17 cellular contexts compared by ENCODE assay signal in the genomic region with DNA sequence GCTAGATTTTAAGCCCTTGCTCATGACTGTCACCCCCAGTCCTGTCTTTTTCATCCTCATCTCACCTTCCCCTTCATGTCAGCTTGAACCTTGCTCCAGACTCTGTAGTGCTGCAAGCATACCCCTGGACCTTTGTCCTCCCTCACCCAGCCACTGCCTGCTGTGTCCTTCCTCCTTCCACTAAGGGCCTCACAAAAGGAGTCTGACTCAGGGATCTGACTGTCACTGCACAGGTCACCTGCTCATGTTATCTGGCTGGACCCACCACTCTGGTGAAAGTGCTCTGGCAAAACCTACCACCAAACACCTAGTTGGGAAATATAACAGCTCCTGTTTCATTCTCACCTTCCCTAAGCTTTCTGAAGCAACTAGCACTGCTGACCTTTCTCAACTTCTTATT.
DNase-seq lines count a peak whose midpoint lies in the region; ATAC-seq and TF ChIP-seq lines count a peak whose summit lies in the region.
"Had no signal": no experiment of that assay in that cellular context is flagged by ENCODE, and none has a peak within 500 bp of the region (broad histone marks: within the 10 kb centered on the region; RNA-seq: fewer than 3 reads in every experiment).

No MANE protein-coding gene starts in this region.

- peaks cover 0 to 3% (median 0%) of the 10 kb centered on the region in 4 donors for H3K9me3 ChIP-seq in Peyer's patch
- H3K9me3 ChIP-seq: SK-N-SH had no signal

- peak; percentile 98 for ATAC-seq in left colon
- ATAC-seq in stimulated activated effector memory CD8-positive, alpha-beta T cell treated with anti-CD3 and anti-CD28 coated beads, Interleukin-12 subunit alpha, Interleukin-12 subunit beta, amount 100 ng/mL, for 72 hours: no peak
- ATAC-seq in HG03025 (IDR thresholded peaks at IDR 0.05; ENCODE audit: low FRiP score, unreplicated experiment): no peak
- ATAC-seq: Right ventricle myocardium inferior had no signal

- H3K27ac Mint-ChIP-seq in activated CD4-positive, alpha-beta T cell treated with anti-CD3 and anti-CD28 coated beads, Interleukin-2, amount 10 ng/mL, durations not matched to agents 24 days and 14 days: no peak overlapping the region
- H3K27ac Mint-ChIP-seq in stimulated activated effector memory CD8-positive, alpha-beta T cell treated with anti-CD3 and anti-CD28 coated beads, Interleukin-12 subunit alpha, Interleukin-12 subunit beta, amount 100 ng/mL, for 72 hours: peak overlapping the region; percentile 48
- no peak overlapping the region for H3K27ac Mint-ChIP-seq in glutamatergic neuron (ENCODE audit: unreplicated experiment)

- intact Hi-C loops in activated CD4-positive, alpha-beta T cell treated with anti-CD3 and anti-CD28 coated beads, Interleukin-2, amount 10 ng/mL, durations not matched to agents 24 days and 14 days (cut with micrococcal nuclease): no loop called here
- intact Hi-C loops in left colon (cut with DNase I, micrococcal nuclease): no loop called here

- peaks cover 2% of the 10 kb centered on the region for H3K9me3 Mint-ChIP-seq in activated CD4-positive, alpha-beta T cell treated with anti-CD3 and anti-CD28 coated beads, Interleukin-2, amount 10 ng/mL, durations not matched to agents 24 days and 14 days
- no peaks in the 10 kb centered on the region for H3K9me3 Mint-ChIP-seq in stimulated activated effector memory CD8-positive, alpha-beta T cell treated with anti-CD3 and anti-CD28 coated beads, Interleukin-12 subunit alpha, Interleukin-12 subunit beta, amount 100 ng/mL, for 72 hours
- peaks cover 10% of the 10 kb centered on the region for H3K9me3 Mint-ChIP-seq in glutamatergic neuron (ENCODE audit: unreplicated experiment)

- H3K4me1 Mint-ChIP-seq in activated CD4-positive, alpha-beta T cell treated with anti-CD3 and anti-CD28 coated beads, Interleukin-2, amount 10 ng/mL, durations not matched to agents 24 days and 14 days: peaks cover 7% of the 10 kb centered on the region
- peaks cover 5% of the 10 kb centered on the region for H3K4me1 Mint-ChIP-seq in stimulated activated effector memory CD8-positive, alpha-beta T cell treated with anti-CD3 and anti-CD28 coated beads, Interleukin-12 subunit alpha, Interleukin-12 subunit beta, amount 100 ng/mL, for 72 hours
- peaks cover 8% of the 10 kb centered on the region for H3K4me1 Mint-ChIP-seq in glutamatergic neuron (ENCODE audit: low read depth, unreplicated experiment)

- H3K27ac ChIP-seq in Peyer's patch: peak overlapping the region in 2 of 4 donors; percentile 44 to 70
- H3K27ac ChIP-seq: BLaER1 treated with 17β-estradiol and CSF1 and Interleukin-3, amounts not matched to agents 10 nM and 100 nM had no signal

- no peak for TF ChIP-seq POLR2A in Peyer's patch (IDR thresholded peaks at IDR 0.05)

- no peak for TF ChIP-seq CTCF in Peyer's patch (IDR thresholded peaks at IDR 0.05)
- TF ChIP-seq CTCF in glutamatergic neuron (IDR thresholded peaks at IDR 0.05; ENCODE audit: partially characterized antibody, unreplicated experiment): no peak

- H3K36me3 Mint-ChIP-seq in activated CD4-positive, alpha-beta T cell treated with anti-CD3 and anti-CD28 coated beads, Interleukin-2, amount 10 ng/mL, durations not matched to agents 24 days and 14 days (ENCODE audit: low read depth): peaks cover 45% of the 10 kb centered on the region
- peaks cover 12% of the 10 kb centered on the region for H3K36me3 Mint-ChIP-seq in stimulated activated effector memory CD8-positive, alpha-beta T cell treated with anti-CD3 and anti-CD28 coated beads, Interleukin-12 subunit alpha, Interleukin-12 subunit beta, amount 100 ng/mL, for 72 hours
- peaks cover 14% of the 10 kb centered on the region for H3K36me3 Mint-ChIP-seq in glutamatergic neuron (ENCODE audit: unreplicated experiment)

- no peak overlapping the region for H3K4me3 Mint-ChIP-seq in activated CD4-positive, alpha-beta T cell treated with anti-CD3 and anti-CD28 coated beads, Interleukin-2, amount 10 ng/mL, durations not matched to agents 24 days and 14 days
- no peak overlapping the region for H3K4me3 Mint-ChIP-seq in stimulated activated effector memory CD8-positive, alpha-beta T cell treated with anti-CD3 and anti-CD28 coated beads, Interleukin-12 subunit alpha, Interleukin-12 subunit beta, amount 100 ng/mL, for 72 hours
- no peak overlapping the region for H3K4me3 Mint-ChIP-seq in glutamatergic neuron (ENCODE audit: unreplicated experiment)

- H3K4me3 ChIP-seq in Peyer's patch: no peak overlapping the region
- H3K4me3 ChIP-seq: BLaER1 treated with 17β-estradiol and CSF1 and Interleukin-3, amounts not matched to agents 10 nM and 100 nM had no signal

- H3K36me3 ChIP-seq in Peyer's patch: peaks cover 0 to 34% (median 0%) of the 10 kb centered on the region in 3 donors

- H3K27me3 Mint-ChIP-seq in activated CD4-positive, alpha-beta T cell treated with anti-CD3 and anti-CD28 coated beads, Interleukin-2, amount 10 ng/mL, durations not matched to agents 24 days and 14 days: no peaks in the 10 kb centered on the region
- peaks cover 7% of the 10 kb centered on the region for H3K27me3 Mint-ChIP-seq in glutamatergic neuron (ENCODE audit: unreplicated experiment)

- H3K4me1 ChIP-seq in Peyer's patch: no peaks in the 10 kb centered on the region
- H3K4me1 ChIP-seq: BLaER1 treated with 17β-estradiol and CSF1 and Interleukin-3, amounts not matched to agents 10 nM and 100 nM had no signal

- H3K27me3 ChIP-seq in Peyer's patch: no peaks in the 10 kb centered on the region
- H3K27me3 ChIP-seq: BLaER1 treated with 17β-estradiol and CSF1 and Interleukin-3, amounts not matched to agents 10 nM and 100 nM had no signal

- peak; percentile 50 for DNase-seq in activated CD4-positive, alpha-beta T cell treated with anti-CD3 and anti-CD28 coated beads, Interleukin-2, amount 10 ng/mL, durations not matched to agents 24 days and 14 days
- DNase-seq in activated CD4-positive, alpha-beta T cell treated with anti-CD3 and anti-CD28 coated beads, Interleukin-2, amount 50 U/mL, for 48 hours: no peak
- DNase-seq in Peyer's patch (peak in 2 of 3 donors; percentile 69 to 82), left colon (peak; percentile 17 to 31), glutamatergic neuron (no peak), COLO829 (ENCODE audit: low spot score) (no peak)
- no peak for DNase-seq in stimulated activated effector memory CD8-positive, alpha-beta T cell treated with anti-CD3 and anti-CD28 coated beads, Interleukin-12 subunit alpha, Interleukin-12 subunit beta, amount 100 ng/mL, for 72 hours (ENCODE audit: low spot score in 2 of 2)
- DNase-seq: 8988T, H7, IMR-90, NCI-H1417 treated with DMSO at 0.1 percent for 48 hours, NCI-H2081, NCI-H524, SK-N-SH had no signal

Comparison
In these comparisons a context has a peak if more than half of its experiments do, and no peak if none do; other contexts are left out.
1. DNase-seq: peak in activated CD4-positive, alpha-beta T cell treated with anti-CD3 and anti-CD28 coated beads, Interleukin-2, amount 10 ng/mL, durations not matched to agents 24 days and 14 days (single experiment), Peyer's patch (2 of 3) and left colon (2 of 2); none in activated CD4-positive, alpha-beta T cell treated with anti-CD3 and anti-CD28 coated beads, Interleukin-2, amount 50 U/mL, for 48 hours (0 of 2), stimulated activated effector memory CD8-positive, alpha-beta T cell treated with anti-CD3 and anti-CD28 coated beads, Interleukin-12 subunit alpha, Interleukin-12 subunit beta, amount 100 ng/mL, for 72 hours (0 of 2), glutamatergic neuron (single experiment) and COLO829 (single experiment).